23 cellular contexts compared by ENCODE assay signal in genomic region chr16:1090620-1091587, GRCh38. TPM values are rescaled to one million over a fixed set of nuclear protein-coding genes. Genes with fewer than 3 reads are reported as not detected.
DNase-seq lines count a peak whose midpoint lies in the region; ATAC-seq and TF ChIP-seq lines count a peak whose summit lies in the region.
"Had no signal": no experiment of that assay in that cellular context is flagged by ENCODE, and none has a peak within 500 bp of the region (broad histone marks: within the 10 kb centered on the region; RNA-seq: fewer than 3 reads in every experiment).

No MANE protein-coding gene starts in this region.

- H2BK5ac ChIP-seq in mesendoderm (ENCODE audit: low read length) (no peak overlapping the region), trophoblast cell (ENCODE audit: low read depth, low read length, poor library complexity) (no peak overlapping the region)

- TF ChIP-seq CTCF in ascending aorta (IDR thresholded peaks at IDR 0.05) (no peak), breast epithelium (IDR thresholded peaks at IDR 0.05) (no peak)

- H3K27me3 ChIP-seq in ascending aorta (no peaks in the 10 kb centered on the region), mesendoderm (ENCODE audit: insufficient read depth, low read length, poor library complexity) (no peaks in the 10 kb centered on the region), trophoblast cell (ENCODE audit: insufficient read depth, low read length) (no peaks in the 10 kb centered on the region), breast epithelium (peaks cover 10 to 85% of the 10 kb centered on the region in 2 donors)

- no peak overlapping the region for H2BK15ac ChIP-seq in mesendoderm (replicated peaks; ENCODE audit: low read depth)

- no peak for TF ChIP-seq POLR2A in breast epithelium (IDR thresholded peaks at IDR 0.05)

- H3K79me1 ChIP-seq in mesendoderm (ENCODE audit: low read length) (no peaks in the 10 kb centered on the region), trophoblast cell (ENCODE audit: low read length) (no peaks in the 10 kb centered on the region)

- H3K9ac ChIP-seq in mesendoderm (ENCODE audit: low read length) = no peak overlapping the region
- H3K9ac ChIP-seq in trophoblast cell (ENCODE audit: low read length) = no peak overlapping the region

- no peak overlapping the region for H2AFZ ChIP-seq in trophoblast cell (ENCODE audit: insufficient read depth, low read length, poor library complexity)

- H3K18ac ChIP-seq in mesendoderm (ENCODE audit: low read length) = no peak overlapping the region
- H3K18ac ChIP-seq in trophoblast cell (ENCODE audit: low read length) = no peak overlapping the region

- H3K4ac ChIP-seq in mesendoderm (ENCODE audit: low read depth, low read length) (no peak overlapping the region), trophoblast cell (ENCODE audit: low read depth, low read length) (no peak overlapping the region)

- DNase-seq in Right ventricle myocardium inferior (ENCODE audit: missing footprints) (no peak), cardiac septum (ENCODE audit: low spot score) (no peak), ascending aorta (ENCODE audit: low spot score in 2 of 2) (no peak), mesendoderm (no peak), trophoblast cell (no peak), breast epithelium (ENCODE audit: low spot score in 2 of 2) (no peak), HCEC 1CT (no peak)
- DNase-seq: ACHN; activated CD8-positive, alpha-beta T cell treated with anti-CD3 and anti-CD28 coated beads, Interleukin-2, amount 10 ng/mL, durations not matched to agents 7 days and 5 days; activated T-cell treated with anti-CD3 and anti-CD28 coated beads, Interleukin-2, amount 50 U/mL, for 72 hours; CD8-positive, alpha-beta T cell; glutamatergic neuron; natural killer cell; NCI-H2107; NCI-H774; stimulated activated naive B cell treated with anti-CD40 and anti-IgM and Interleukin-4, amounts not matched to agents 10 μg/mL and 1 μg/mL and 100 μg/mL, for 72 hours; T-helper 1 cell had no signal

- H3K4me3 ChIP-seq in ascending aorta (peak overlapping the region in 1 of 2 donors; percentile 62), mesendoderm (ENCODE audit: low read length) (no peak overlapping the region), trophoblast cell (ENCODE audit: low read depth, low read length) (no peak overlapping the region), breast epithelium (no peak overlapping the region)

- no peak overlapping the region for H3K4me2 ChIP-seq in mesendoderm (ENCODE audit: low read length)
- no peak overlapping the region for H3K4me2 ChIP-seq in trophoblast cell (ENCODE audit: low read length)

- ATAC-seq in Right ventricle myocardium inferior (peak; percentile 68), HG02840 (IDR thresholded peaks at IDR 0.05; ENCODE audit: low FRiP score, unreplicated experiment) (no peak)
- ATAC-seq: activated CD8-positive, alpha-beta T cell treated with anti-CD3 and anti-CD28 coated beads, Interleukin-2, amount 10 ng/mL, durations not matched to agents 7 days and 5 days; activated T-cell treated with anti-CD3 and anti-CD28 coated beads, Interleukin-2, amount 50 U/mL, for 72 hours; CD8-positive, alpha-beta T cell; natural killer cell; stimulated activated naive B cell treated with anti-CD40 and anti-IgM and Interleukin-4, amounts not matched to agents 10 μg/mL and 1 μg/mL and 100 μg/mL, for 72 hours had no signal

- peak overlapping the region; percentile 81 to 87 for H3K27ac ChIP-seq in ascending aorta
- no peak overlapping the region for H3K27ac ChIP-seq in mesendoderm (ENCODE audit: low read depth, low read length)
- H3K27ac ChIP-seq in trophoblast cell (ENCODE audit: low read depth, low read length) = no peak overlapping the region
- no peak overlapping the region for H3K27ac ChIP-seq in breast epithelium
- H3K27ac ChIP-seq: esophagus muscularis mucosa, prostate gland had no signal

- H3K36me3 ChIP-seq in ascending aorta (no peaks in the 10 kb centered on the region), mesendoderm (ENCODE audit: control insufficient read depth, insufficient read depth, low read length) (no peaks in the 10 kb centered on the region), trophoblast cell (ENCODE audit: control insufficient read depth in 1 of 2, insufficient read depth in 2 of 2, low read length in 2 of 2) (no peaks in the 10 kb centered on the region), breast epithelium (no peaks in the 10 kb centered on the region)
- H3K36me3 ChIP-seq: esophagus muscularis mucosa, prostate gland, tibial nerve had no signal

- no peak overlapping the region for H4K91ac ChIP-seq in trophoblast cell (ENCODE audit: low read depth, low read length)

- H3K14ac ChIP-seq in trophoblast cell (ENCODE audit: low read length) = no peak overlapping the region

- intact Hi-C loops in Right ventricle myocardium inferior (cut with DNase I) = loop anchor here (1.0 to 2.0 kb wide), 2 partner anchors 7 to 18 kb away; partner anchors contain the start of gene SSTR5
- intact Hi-C loops in cardiac septum (cut with DNase I) = no loop called here
- intact Hi-C loops in ascending aorta (cut with DNase I) = loop anchor here (10.0 kb wide), 1 partner anchor 376 kb away; the partner anchor contains the start of gene METRN
- intact Hi-C loops in breast epithelium (cut with DNase I; ENCODE audit: low total_unique reads) = no loop called here

- H4K8ac ChIP-seq in mesendoderm (ENCODE audit: low read depth, low read length) (no peak overlapping the region), trophoblast cell (ENCODE audit: low read depth, low read length) (no peak overlapping the region)

- H3K9me3 ChIP-seq in ascending aorta (no peaks in the 10 kb centered on the region), trophoblast cell (ENCODE audit: insufficient read depth, low read depth, low read length) (peaks cover 4% of the 10 kb centered on the region), breast epithelium (peaks cover 0 to 1% of the 10 kb centered on the region in 2 donors)
- H3K9me3 ChIP-seq: prostate gland had no signal

- H2BK12ac ChIP-seq in trophoblast cell (ENCODE audit: low read length) = no peak overlapping the region

- WGBS in mesendoderm (ENCODE audit: extremely low coverage, insufficient coverage, low lambda C conversion rate) = no CpG with 5 or more reads among the region's 27 CpGs
- WGBS in trophoblast cell (ENCODE audit: extremely low coverage, insufficient coverage, insufficient read length) = no CpG with 5 or more reads among the region's 27 CpGs

- no peak overlapping the region for H4K12ac ChIP-seq in trophoblast cell (ENCODE audit: low read depth, low read length)

- H3K4me1 ChIP-seq in ascending aorta = peaks cover 22 to 37% of the 10 kb centered on the region in 2 donors
- peaks cover 2% of the 10 kb centered on the region for H3K4me1 ChIP-seq in mesendoderm (ENCODE audit: control insufficient read depth, low read depth, low read length)
- H3K4me1 ChIP-seq in trophoblast cell (ENCODE audit: control insufficient read depth in 1 of 2, insufficient read depth in 2 of 2, low read length in 2 of 2) = no peaks in the 10 kb centered on the region
- peaks cover 0 to 10% of the 10 kb centered on the region in 2 donors for H3K4me1 ChIP-seq in breast epithelium

- peak overlapping the region; percentile 45 for H3K23ac ChIP-seq in mesendoderm (ENCODE audit: low read length)
- H3K23ac ChIP-seq in trophoblast cell (ENCODE audit: low read length) = no peak overlapping the region

- H2BK120ac ChIP-seq in mesendoderm (ENCODE audit: low read depth, low read length) (no peak overlapping the region), trophoblast cell (ENCODE audit: insufficient read depth, low read length, poor library complexity) (no peak overlapping the region)

- H3K79me2 ChIP-seq in mesendoderm (ENCODE audit: control insufficient read depth, insufficient read depth, low read length) (no peaks in the 10 kb centered on the region), trophoblast cell (ENCODE audit: control insufficient read depth, insufficient read depth, low read length, poor library complexity) (no peaks in the 10 kb centered on the region)

- H2AK5ac ChIP-seq in mesendoderm (ENCODE audit: low read length) = peak overlapping the region; percentile 58
- no peak overlapping the region for H2AK5ac ChIP-seq in trophoblast cell (ENCODE audit: low read length)

- peak overlapping the region; percentile 34 for H3K56ac ChIP-seq in mesendoderm (ENCODE audit: low read length)

- H4K5ac ChIP-seq in mesendoderm (ENCODE audit: low read length) = no peak overlapping the region

RNA-seq across cellular contexts. Expression of gene C1QTNF8, which starts 5.1 kb away (rescaled TPM):
- 0.19 TPM for total RNA-seq in Right ventricle myocardium inferior
- not detected for total RNA-seq in cardiac septum
- total RNA-seq in ascending aorta = not detected
- not detected for polyA plus RNA-seq in mesendoderm (2013, experiment 1 of 2)
- not detected for polyA plus RNA-seq in mesendoderm (2013, experiment 2 of 2)
- not detected in 2 replicates for polyA plus RNA-seq in trophoblast cell (2013)
- not detected for total RNA-seq in breast epithelium
- total RNA-seq: activated CD8-positive, alpha-beta T cell treated with anti-CD3 and anti-CD28 coated beads, Interleukin-2, amount 10 ng/mL, durations not matched to agents 7 days and 5 days; activated T-cell treated with anti-CD3 and anti-CD28 coated beads, Interleukin-2, amount 50 U/mL, for 72 hours; bronchial epithelial cell; CD8-positive, alpha-beta T cell; esophagus muscularis mucosa; lung microvascular endothelial cell; natural killer cell; tibial nerve had no signal

RNA-seq across cellular contexts. Expression of gene SSTR5, which starts 18.4 kb away (rescaled TPM):
- total RNA-seq in Right ventricle myocardium inferior = 14.7 TPM
- total RNA-seq in cardiac septum = 0.57 TPM
- total RNA-seq in ascending aorta = not detected
- 0.03 TPM for polyA plus RNA-seq in mesendoderm (2013, experiment 1 of 2)
- not detected for polyA plus RNA-seq in mesendoderm (2013, experiment 2 of 2)
- 0.03 and 0.06 TPM in 2 replicates for polyA plus RNA-seq in trophoblast cell (2013)
- not detected for total RNA-seq in breast epithelium
- total RNA-seq: activated CD8-positive, alpha-beta T cell treated with anti-CD3 and anti-CD28 coated beads, Interleukin-2, amount 10 ng/mL, durations not matched to agents 7 days and 5 days; activated T-cell treated with anti-CD3 and anti-CD28 coated beads, Interleukin-2, amount 50 U/mL, for 72 hours; bronchial epithelial cell; CD8-positive, alpha-beta T cell; esophagus muscularis mucosa; natural killer cell; tibial nerve had no signal

Comparison
In these comparisons a context has a peak if more than half of its experiments do, and no peak if none do; other contexts are left out.
1. RNA of gene SSTR5, which starts 18.4 kb away (total RNA-seq): 14.7 TPM in Right ventricle myocardium inferior (single experiment); 0.57 TPM in cardiac septum (single experiment), not detected in ascending aorta (single experiment) and not detected in breast epithelium; every median in the first group is over 10 times any median in the second.
2. intact Hi-C loops: an anchor here in Right ventricle myocardium inferior (1.0 to 2.0 kb wide) and ascending aorta (10.0 kb wide); none called in cardiac septum and breast epithelium.
3. H3K27ac ChIP-seq: peak in ascending aorta (2 of 2); none in mesendoderm (single experiment), trophoblast cell (single experiment) and breast epithelium (0 of 2).